In the genomic region with DNA sequence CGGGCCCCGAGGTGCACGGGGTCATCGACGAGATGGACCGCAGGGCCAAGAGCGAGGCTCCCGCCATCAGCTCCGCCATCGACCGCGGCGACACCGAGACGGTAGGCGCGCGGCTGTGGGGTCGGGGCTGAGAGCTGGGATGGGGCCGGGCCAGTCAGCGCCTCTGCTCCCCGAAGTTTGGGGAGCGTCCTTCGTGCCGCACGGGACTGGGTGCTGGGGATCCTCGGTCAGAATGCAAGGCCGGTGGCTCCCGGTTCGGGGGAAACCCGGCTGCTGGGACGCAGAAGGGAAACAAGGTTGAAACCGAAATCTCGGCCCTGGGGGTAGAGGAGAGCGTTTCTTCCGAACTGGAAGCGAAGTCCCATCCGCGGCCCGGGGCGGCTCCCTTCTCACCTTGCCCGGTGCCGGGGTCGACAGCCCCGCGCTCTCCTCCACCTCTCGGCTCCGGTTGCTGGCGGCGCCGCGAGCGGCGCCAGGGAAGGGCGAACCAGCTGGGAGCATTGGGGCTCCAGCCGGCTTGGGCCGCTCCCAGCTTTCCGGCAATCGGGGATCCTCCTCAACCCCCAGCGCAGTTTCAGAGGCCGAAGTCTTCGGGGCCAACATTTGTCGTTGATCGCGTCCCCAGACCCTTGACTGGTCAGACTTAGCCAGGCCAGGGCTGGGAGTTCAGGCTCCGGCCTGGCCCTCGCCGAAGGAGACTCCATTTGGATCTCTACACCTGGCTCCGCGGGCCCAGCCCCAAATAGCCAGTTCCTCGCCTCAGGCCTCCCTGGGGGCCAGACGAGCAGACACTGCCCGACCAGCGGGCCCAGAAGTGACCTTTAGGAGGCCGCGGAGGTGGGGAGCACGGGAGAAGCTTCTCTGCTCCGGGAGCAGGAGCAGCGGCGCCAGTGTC, we compare ENCODE assay signal across 14 cellular contexts. TPM values are rescaled to one million over a fixed set of nuclear protein-coding genes. Genes with fewer than 3 reads are reported as not detected.
DNase-seq lines count a peak whose midpoint lies in the region; ATAC-seq, FAIRE-seq and TF ChIP-seq lines count a peak whose summit lies in the region.
"Had no signal": no experiment of that assay in that cellular context is flagged by ENCODE, and none has a peak within 500 bp of the region (broad histone marks: within the 10 kb centered on the region; RNA-seq: fewer than 3 reads in every experiment).

No MANE protein-coding gene starts in this region.

- H3K4me1 Mint-ChIP-seq in astrocyte (ENCODE audit: low read depth, unreplicated experiment) (peaks cover 4% of the 10 kb centered on the region), naive B cell (peaks cover 38 to 64% (median 56%) of the 10 kb centered on the region in 3 donors)

- peak overlapping the region; percentile 75 for H3K9ac ChIP-seq in astrocyte (ENCODE audit: low read length)

- H2AFZ ChIP-seq in astrocyte (ENCODE audit: low read depth, low read length) = peak overlapping the region; percentile 10

- peaks cover 76% of the 10 kb centered on the region for H3K27me3 ChIP-seq in astrocyte (ENCODE audit: insufficient read depth, low read length)

- H3K27ac Mint-ChIP-seq in astrocyte (ENCODE audit: unreplicated experiment) (no peak overlapping the region), naive B cell (peak overlapping the region in 3 of 6 donors; percentile 41 to 84 (median 60))

- H3K4me1 ChIP-seq in A549 (peaks cover 18% of the 10 kb centered on the region), astrocyte (ENCODE audit: insufficient read depth, low read length) (peaks cover 5% of the 10 kb centered on the region)

- peaks cover 1% of the 10 kb centered on the region for H3K36me3 Mint-ChIP-seq in astrocyte (ENCODE audit: low read depth, unreplicated experiment)
- H3K36me3 Mint-ChIP-seq in naive B cell = peaks cover 5 to 8% of the 10 kb centered on the region in 2 donors

- H3K27ac ChIP-seq in A549 = peak overlapping the region in 1 of 2 experiments; percentile 88; a peak in 3 of 6 replicates
- H3K27ac ChIP-seq in astrocyte (ENCODE audit: low read depth, low read length) = no peak overlapping the region
- H3K27ac ChIP-seq: SJSA1, uterus had no signal

- FAIRE-seq in A549 (lab: Jason Lieb, UNC) (no peak), astrocyte (lab: Jason Lieb, UNC) (no peak)

- peaks cover 62% of the 10 kb centered on the region for H3K27me3 Mint-ChIP-seq in astrocyte (ENCODE audit: low read depth, unreplicated experiment)
- H3K27me3 Mint-ChIP-seq in naive B cell = peaks cover 52 to 75% (median 63%) of the 10 kb centered on the region in 3 donors

- WGBS in A549 (ENCODE audit: missing lambda C conversion rate) = 96% methylated on average over 74 of the region's 80 CpGs

- H4K20me1 ChIP-seq in astrocyte (ENCODE audit: insufficient read depth, low read length) = peaks cover 39% of the 10 kb centered on the region

- TF ChIP-seq EP300 in A549 (IDR thresholded peaks at IDR 0.05) = no peak

- no peaks in the 10 kb centered on the region for H3K36me3 ChIP-seq in astrocyte (ENCODE audit: insufficient read depth, low read length)
- H3K36me3 ChIP-seq: SJSA1, uterus had no signal

- CTCF ChIA-PET in A549 (lab: Yijun Ruan, JAX) = interaction anchor here (0.6 to 3.7 kb wide), 4 partner anchors 12 to 471 kb away, joined by 3 to 22 read pairs (median 5); no protein-coding TSS in a partner anchor

- no peak for TF ChIP-seq RAD21 in A549 (conservative IDR thresholded peaks at IDR 0.05 in 1 of 2, IDR thresholded peaks at IDR 0.05 in 1 of 2)

- peaks cover 24% of the 10 kb centered on the region for H3K9me3 Mint-ChIP-seq in astrocyte (ENCODE audit: unreplicated experiment)
- H3K9me3 Mint-ChIP-seq in naive B cell = peaks cover 0 to 28% (median 16%) of the 10 kb centered on the region in 7 donors

- peaks cover 38% of the 10 kb centered on the region for H3K79me2 ChIP-seq in astrocyte (ENCODE audit: insufficient read depth, low read length)

- TF ChIP-seq CTCF in A549 (IDR thresholded peaks at IDR 0.05) (no peak), astrocyte (IDR thresholded peaks at IDR 0.05; ENCODE audit: insufficient read depth, low read depth, low read length) (no peak)

- peak overlapping the region; percentile 65 for H3K4me3 ChIP-seq in A549
- peak overlapping the region; percentile 48 for H3K4me3 ChIP-seq in GM08714 (ENCODE audit: low read length)
- H3K4me3 ChIP-seq in astrocyte (ENCODE audit: insufficient read depth, low read depth, low read length) = peak overlapping the region; percentile 50
- H3K4me3 ChIP-seq: mucosa of descending colon, uterus had no signal

- H3K4me2 ChIP-seq in A549 (peak overlapping the region; percentile 97), astrocyte (ENCODE audit: low read length) (peak overlapping the region; percentile 81)

- H3K4me3 Mint-ChIP-seq in astrocyte (ENCODE audit: unreplicated experiment) = no peak overlapping the region
- H3K4me3 Mint-ChIP-seq in naive B cell = peak overlapping the region; percentile 56 to 85 (median 71)

- ATAC-seq in A549 (no peak), naive B cell (ENCODE audit: low read depth in 2 of 2) (peak in 1 of 2 donors; percentile 21)

- POLR2A ChIA-PET in A549 (lab: Yijun Ruan, JAX) = no interaction called here

- DNase-seq in A549 (ENCODE audit: low read depth in 1 of 2, low spot score in 1 of 2) (no peak), astrocyte (ENCODE audit: low read depth) (no peak), naive B cell (no peak), NCI-H510A treated with DMSO at 0.1 percent for 48 hours (lab: John Stamatoyannopoulos, UW) (no peak), OCI-M2 (lab: John Stamatoyannopoulos, UW; ENCODE audit: unreplicated experiment) (no peak), SKM-1 treated with dmso at 0.1 percent for 144 hours (lab: John Stamatoyannopoulos, UW; ENCODE audit: unreplicated experiment) (no peak)
- DNase-seq in activated CD4-positive, CD25-positive, alpha-beta regulatory T cell (lab: John Stamatoyannopoulos, UW) = no peak
- DNase-seq: activated CD4-positive, alpha-beta T cell treated with anti-CD3 and anti-CD28 coated beads, Interleukin-2, amount 50 U/mL, for 4 hours; mucosa of descending colon; NCI-H2029 treated with DMSO at 0.1 percent for 48 hours; uterus had no signal

- TF ChIP-seq POLR2A in A549 (IDR thresholded peaks at IDR 0.05; ENCODE audit: low read length) = no peak

- no peaks in the 10 kb centered on the region for H3K9me3 ChIP-seq in A549
- H3K9me3 ChIP-seq in astrocyte (ENCODE audit: insufficient read depth, low read depth, low read length) = no peaks in the 10 kb centered on the region
- H3K9me3 ChIP-seq: mucosa of descending colon, uterus had no signal

TF ChIP-seq in A549, 52 proteins besides CTCF, POLR2A, EP300 and RAD21:
- TF ChIP-seq E2F6 (IDR thresholded peaks at IDR 0.05; ENCODE audit: borderline replicate concordance, low read depth) = no peak
- no peak for TF ChIP-seq FOXS1 (CRISPR knock-in tag; IDR thresholded peaks at IDR 0.05)
- no peak for TF ChIP-seq SMC3 (IDR thresholded peaks at IDR 0.05)
- TF ChIP-seq ZSCAN20 (CRISPR knock-in tag; IDR thresholded peaks at IDR 0.05) = no peak
TF ChIP-seq in A549: peak in this region for 0.

RNA-seq across cellular contexts. Expression of gene LHX2, which starts 1.0 kb away (rescaled TPM):
- polyA plus RNA-seq in A549 (2011; rRNA removed) = 2.4 and 2.9 TPM in 2 replicates
- 8.7 and 11.5 TPM in 2 replicates for polyA plus RNA-seq in A549 (2012; cell fraction: cytosol; rRNA removed)
- polyA plus RNA-seq in A549 (2012; cell fraction: nucleus; rRNA removed) = 11.0 and 12.4 TPM in 2 replicates
- polyA plus RNA-seq in A549 (2017; fragmentation: RNase III; extraction: RNeasy Plus Mini Kit Qiagen cat#74134 plus additional on column Dnase treatment) = 4.1 to 4.6 TPM (median 4.4 TPM) in 3 replicates
- 2.0 and 4.1 TPM in 2 replicates for polyA minus RNA-seq in A549 (2011; rRNA and poly(A)+ RNA removed)
- 0.14 TPM in 1 of 2 replicates, not detected in the other for total RNA-seq in astrocyte
- polyA plus RNA-seq in naive B cell (ENCODE audit: low read depth in 6 of 6) = under 1 TPM in 1 of 6 donors, not detected in 5; 0.27 TPM
- total RNA-seq: HT-29, mucosa of descending colon had no signal
